In genomic region chr4:159065513-159066240, GRCh38 we compare ENCODE assay signal across 7 cellular contexts.
"Had no signal": no experiment of that assay in that cellular context is flagged by ENCODE, and none has a peak within 500 bp of the region (broad histone marks: within the 10 kb centered on the region; RNA-seq: fewer than 3 reads in every experiment).

No MANE protein-coding gene starts in this region.

- H3K27ac ChIP-seq: GM23248 had no signal

- H2AFZ ChIP-seq: GM23248 had no signal

- FAIRE-seq: HTR-8/SVneo had no signal

- DNase-seq: GM23248, GOT3, H7, HCEC 1CT, IMR-90, KBM-7 had no signal

- H3K9ac ChIP-seq: GM23248 had no signal
